Comparison of ENCODE assay signal across 2 cellular contexts in genomic region chr2:11716689-11717321, GRCh38.
TF ChIP-seq lines count a peak whose summit lies in the region.

No MANE protein-coding gene starts in this region.

TF ChIP-seq in H1, 55 proteins besides CTCF, POLR2A, EP300 and RAD21:
- TF ChIP-seq CEBPB (IDR thresholded peaks at IDR 0.05; ENCODE audit: low read depth, low read length) (peak; percentile 74), NRF1 (IDR thresholded peaks at IDR 0.05; ENCODE audit: low read depth, low read length) (no peak), CBX8 (IDR thresholded peaks at IDR 0.05; ENCODE audit: borderline replicate concordance, low read depth, low read length) (no peak)

TF ChIP-seq in HEK293T, 16 proteins besides CTCF, POLR2A, EP300 and RAD21:
- TF ChIP-seq FOXM1 (IDR thresholded peaks at IDR 0.05; ENCODE audit: borderline replicate concordance) (no peak), ARNT (IDR thresholded peaks at IDR 0.05) (no peak), FOXA1 (IDR thresholded peaks at IDR 0.05) (no peak)
